8 cellular contexts compared by ENCODE assay signal in genomic region chr1:1063945-1064831, GRCh38. TPM values are rescaled to one million over a fixed set of nuclear protein-coding genes. Genes with fewer than 3 reads are reported as not detected.
DNase-seq lines count a peak whose midpoint lies in the region; ATAC-seq lines count a peak whose summit lies in the region.

No MANE protein-coding gene starts in this region.

- H3K79me1 ChIP-seq in mesendoderm (ENCODE audit: low read length), result no peaks in the 10 kb centered on the region

- H3K9ac ChIP-seq in mesendoderm (ENCODE audit: low read length), result peak overlapping the region; percentile 42

- H3K79me2 ChIP-seq in mesendoderm (ENCODE audit: control insufficient read depth, insufficient read depth, low read length), result no peaks in the 10 kb centered on the region

- POLR2A ChIA-PET in activated CD4-positive, alpha-beta T cell treated with anti-CD3 and anti-CD28 coated beads, Interleukin-2, amount 10 ng/mL, durations not matched to agents 7 days and 5 days (lab: Charles Lee), result interaction anchor here (1.0 to 1.2 kb wide), 2 partner anchors 23 to 25 kb away, joined by 3 read pairs; no protein-coding TSS in a partner anchor

- H3K4me1 Mint-ChIP-seq in activated CD4-positive, alpha-beta T cell treated with anti-CD3 and anti-CD28 coated beads, Interleukin-2, amount 10 ng/mL, durations not matched to agents 7 days and 5 days, result peaks cover 38% of the 10 kb centered on the region

- peak overlapping the region; percentile 73 for H3K56ac ChIP-seq in mesendoderm (ENCODE audit: low read length)

- CTCF ChIA-PET in activated CD4-positive, alpha-beta T cell treated with anti-CD3 and anti-CD28 coated beads, Interleukin-2, amount 10 ng/mL, durations not matched to agents 7 days and 5 days (lab: Charles Lee), result interaction anchor here (0.7 to 4.7 kb wide), 28 partner anchors 9 to 374 kb away, joined by 3 to 39 read pairs (median 3); partner anchors contain the start of genes AGRN, ISG15, PERM1 and RNF223

- H4K8ac ChIP-seq in mesendoderm (ENCODE audit: low read depth, low read length), result no peak overlapping the region

- H3K4me3 ChIP-seq in mesendoderm (ENCODE audit: low read length), result no peak overlapping the region

- H3K4me3 Mint-ChIP-seq in activated CD4-positive, alpha-beta T cell treated with anti-CD3 and anti-CD28 coated beads, Interleukin-2, amount 10 ng/mL, durations not matched to agents 7 days and 5 days, result peak overlapping the region; percentile 43

- no peak overlapping the region for H4K5ac ChIP-seq in mesendoderm (ENCODE audit: low read length)

- peak; percentile 56 for ATAC-seq in HG02610 (IDR thresholded peaks at IDR 0.05; ENCODE audit: unreplicated experiment)

- no peak overlapping the region for H2BK15ac ChIP-seq in mesendoderm (replicated peaks; ENCODE audit: low read depth)

- no peak overlapping the region for H3K27ac Mint-ChIP-seq in activated CD4-positive, alpha-beta T cell treated with anti-CD3 and anti-CD28 coated beads, Interleukin-2, amount 10 ng/mL, durations not matched to agents 7 days and 5 days

- H2BK120ac ChIP-seq in mesendoderm (ENCODE audit: low read depth, low read length), result no peak overlapping the region

- H3K4me2 ChIP-seq in mesendoderm (ENCODE audit: low read length), result peak overlapping the region; percentile 29

- peaks cover 6% of the 10 kb centered on the region for H3K27me3 Mint-ChIP-seq in activated CD4-positive, alpha-beta T cell treated with anti-CD3 and anti-CD28 coated beads, Interleukin-2, amount 10 ng/mL, durations not matched to agents 7 days and 5 days

- no peak overlapping the region for H2AK5ac ChIP-seq in mesendoderm (ENCODE audit: low read length)

- H3K36me3 ChIP-seq in mesendoderm (ENCODE audit: control insufficient read depth, insufficient read depth, low read length), result no peaks in the 10 kb centered on the region

- H3K27me3 ChIP-seq in mesendoderm (ENCODE audit: insufficient read depth, low read length, poor library complexity), result peaks cover 5% of the 10 kb centered on the region

- no peak overlapping the region for H3K27ac ChIP-seq in mesendoderm (ENCODE audit: low read depth, low read length)

- no peak overlapping the region for H2BK5ac ChIP-seq in mesendoderm (ENCODE audit: low read length)

- H3K4ac ChIP-seq in mesendoderm (ENCODE audit: low read depth, low read length), result no peak overlapping the region

- no peak overlapping the region for H3K23ac ChIP-seq in mesendoderm (ENCODE audit: low read length)

- H3K18ac ChIP-seq in mesendoderm (ENCODE audit: low read length), result no peak overlapping the region

- no peaks in the 10 kb centered on the region for H3K4me1 ChIP-seq in mesendoderm (ENCODE audit: control insufficient read depth, low read depth, low read length)

- DNase-seq in DMS79 treated with DMSO at 0.1 percent for 48 hours (lab: John Stamatoyannopoulos, UW), result peak; percentile 11
- no peak for DNase-seq in DMS79 (lab: John Stamatoyannopoulos, UW)
- DNase-seq in NCI-H2171 (lab: John Stamatoyannopoulos, UW), result peak; percentile 21
- peak; percentile 71 for DNase-seq in activated CD4-positive, alpha-beta T cell treated with anti-CD3 and anti-CD28 coated beads, Interleukin-2, amount 10 ng/mL, durations not matched to agents 7 days and 5 days
- DNase-seq in dermis blood vessel endothelial cell, result peak; percentile 85
- DNase-seq in mesendoderm, result peak; percentile 87
- peak; percentile 62 for DNase-seq in stimulated activated CD8-positive, alpha-beta memory T cell treated with anti-CD3 and anti-CD28 coated beads, Interleukin-7, amount 100 ng/mL, for 24 hours (ENCODE audit: low read depth)

- WGBS in mesendoderm (ENCODE audit: extremely low coverage, insufficient coverage, low lambda C conversion rate), result no CpG with 5 or more reads among the region's 50 CpGs

- no peaks in the 10 kb centered on the region for H3K36me3 Mint-ChIP-seq in activated CD4-positive, alpha-beta T cell treated with anti-CD3 and anti-CD28 coated beads, Interleukin-2, amount 10 ng/mL, durations not matched to agents 7 days and 5 days (ENCODE audit: low read depth)

- H3K9me3 Mint-ChIP-seq in activated CD4-positive, alpha-beta T cell treated with anti-CD3 and anti-CD28 coated beads, Interleukin-2, amount 10 ng/mL, durations not matched to agents 7 days and 5 days, result no peaks in the 10 kb centered on the region

RNA-seq across cellular contexts. Expression of gene RNF223, which starts 9.9 kb away (rescaled TPM):
- not detected for total RNA-seq in activated CD4-positive, alpha-beta T cell treated with anti-CD3 and anti-CD28 coated beads, Interleukin-2, amount 10 ng/mL, durations not matched to agents 7 days and 5 days
- not detected in 2 replicates for total RNA-seq in dermis blood vessel endothelial cell
- polyA plus RNA-seq in mesendoderm (2013, experiment 1 of 2), result not detected
- not detected for polyA plus RNA-seq in mesendoderm (2013, experiment 2 of 2)

RNA-seq across cellular contexts. Expression of gene AGRN, which starts 44.3 kb away (rescaled TPM):
- 1 to 10 TPM; 7.4 to 8.3 TPM for total RNA-seq in activated CD4-positive, alpha-beta T cell treated with anti-CD3 and anti-CD28 coated beads, Interleukin-2, amount 10 ng/mL, durations not matched to agents 7 days and 5 days
- 102 and 117 TPM in 2 replicates for total RNA-seq in dermis blood vessel endothelial cell
- 26.7 TPM for polyA plus RNA-seq in mesendoderm (2013, experiment 1 of 2)
- 26.6 TPM for polyA plus RNA-seq in mesendoderm (2013, experiment 2 of 2)

RNA-seq across cellular contexts. Expression of gene ISG15, which starts 50.9 kb away (rescaled TPM):
- total RNA-seq in activated CD4-positive, alpha-beta T cell treated with anti-CD3 and anti-CD28 coated beads, Interleukin-2, amount 10 ng/mL, durations not matched to agents 7 days and 5 days, result 100 to 1,000 TPM; 237 to 332 TPM
- 75.4 and 122 TPM in 2 replicates for total RNA-seq in dermis blood vessel endothelial cell
- 13.2 TPM for polyA plus RNA-seq in mesendoderm (2013, experiment 1 of 2)
- polyA plus RNA-seq in mesendoderm (2013, experiment 2 of 2), result 12.9 TPM

RNA-seq across cellular contexts. Expression of gene C1orf159, which starts 51.7 kb away (rescaled TPM):
- 10 to 100 TPM; 18.0 to 22.0 TPM for total RNA-seq in activated CD4-positive, alpha-beta T cell treated with anti-CD3 and anti-CD28 coated beads, Interleukin-2, amount 10 ng/mL, durations not matched to agents 7 days and 5 days
- 11.4 and 11.7 TPM in 2 replicates for total RNA-seq in dermis blood vessel endothelial cell
- 7.0 TPM for polyA plus RNA-seq in mesendoderm (2013, experiment 1 of 2)
- 6.8 TPM for polyA plus RNA-seq in mesendoderm (2013, experiment 2 of 2)

Comparison
In these comparisons a context has a peak if more than half of its experiments do, and no peak if none do; other contexts are left out.
1. RNA of gene AGRN, which starts 44.3 kb away (total RNA-seq): 102 to 117 TPM in dermis blood vessel endothelial cell; 7.4 to 8.3 TPM in activated CD4-positive, alpha-beta T cell treated with anti-CD3 and anti-CD28 coated beads, Interleukin-2, amount 10 ng/mL, durations not matched to agents 7 days and 5 days; every median in the first group is over 10 times any median in the second.